9 cellular contexts compared by ENCODE assay signal in genomic region chr2:221555511-221555845, GRCh38. TPM values are rescaled to one million over a fixed set of nuclear protein-coding genes. Genes with fewer than 3 reads are reported as not detected.
DNase-seq lines count a peak whose midpoint lies in the region; ATAC-seq and TF ChIP-seq lines count a peak whose summit lies in the region.
"Had no signal": no experiment of that assay in that cellular context is flagged by ENCODE, and none has a peak within 500 bp of the region (broad histone marks: within the 10 kb centered on the region; RNA-seq: fewer than 3 reads in every experiment).

No MANE protein-coding gene starts in this region.

- peaks cover 6% of the 10 kb centered on the region; the same call in 1 of the 2 replicates for H3K9me3 ChIP-seq in DOHH2 (ENCODE audit: control insufficient read depth, insufficient read depth, low read length)
- no peaks in the 10 kb centered on the region for H3K9me3 ChIP-seq in vagina
- H3K9me3 ChIP-seq: left lung had no signal

- H4K20me1 ChIP-seq in DOHH2 (ENCODE audit: control insufficient read depth, insufficient read depth, low read depth, low read length), result no peaks in the 10 kb centered on the region

- H3K36me3 Mint-ChIP-seq in brain, result peaks cover 26% of the 10 kb centered on the region

- H3K4me3 ChIP-seq in DOHH2 (ENCODE audit: low read length), result peak overlapping the region; percentile 36
- no peak overlapping the region for H3K4me3 ChIP-seq in lower leg skin (ENCODE audit: low read depth, poor library complexity, severe bottlenecking)
- no peak overlapping the region for H3K4me3 ChIP-seq in vagina
- H3K4me3 ChIP-seq: left lung had no signal

- no peaks in the 10 kb centered on the region for H3K9me2 ChIP-seq in DOHH2 (replicated peaks; ENCODE audit: control insufficient read depth, low read length)

- TF ChIP-seq POLR2A in lower leg skin (IDR thresholded peaks at IDR 0.05) (no peak), vagina (IDR thresholded peaks at IDR 0.05) (no peak)

- peak overlapping the region; percentile 40 to 91 (median 84) for H3K27ac Mint-ChIP-seq in brain

- peaks cover 96% of the 10 kb centered on the region for H3K4me1 Mint-ChIP-seq in brain

- peaks cover 6% of the 10 kb centered on the region for H3K27me3 Mint-ChIP-seq in brain

- no peak for DNase-seq in lower leg skin (ENCODE audit: low spot score in 2 of 2)
- DNase-seq in T-helper 9 cell, result no peak
- DNase-seq in vagina (ENCODE audit: extremely low spot score in 2 of 2), result no peak
- no peak for DNase-seq in NOMO-1 treated with dmso at 0.1 percent for 144 hours (lab: John Stamatoyannopoulos, UW; ENCODE audit: unreplicated experiment)
- DNase-seq: left lung had no signal

- no peaks in the 10 kb centered on the region for H3F3A ChIP-seq in DOHH2 (ENCODE audit: control insufficient read depth, insufficient read depth)

- ATAC-seq in GM19397 (IDR thresholded peaks at IDR 0.05; ENCODE audit: unreplicated experiment) (peak; percentile 39), HG03064 (IDR thresholded peaks at IDR 0.05; ENCODE audit: low read depth, unreplicated experiment) (peak; percentile 42)
- ATAC-seq: left lung had no signal

- H3K79me2 ChIP-seq in DOHH2 (ENCODE audit: control insufficient read depth, low read length), result no peaks in the 10 kb centered on the region

- H3K27me3 ChIP-seq in DOHH2 (ENCODE audit: control insufficient read depth, low read length) (no peaks in the 10 kb centered on the region), vagina (no peaks in the 10 kb centered on the region)
- H3K27me3 ChIP-seq: left lung had no signal

- peak overlapping the region; percentile 59 to 82 (median 69) for H3K4me3 Mint-ChIP-seq in brain

- H3K4me1 ChIP-seq in DOHH2 (ENCODE audit: control insufficient read depth, low read length) (peaks cover 25% of the 10 kb centered on the region), vagina (peaks cover 11% of the 10 kb centered on the region)

- no peaks in the 10 kb centered on the region for H3K36me3 ChIP-seq in DOHH2 (ENCODE audit: control insufficient read depth, low read length)
- no peaks in the 10 kb centered on the region for H3K36me3 ChIP-seq in vagina
- H3K36me3 ChIP-seq: left lung had no signal

- peaks cover 0 to 3% (median 0%) of the 10 kb centered on the region in 5 experiments for H3K9me3 Mint-ChIP-seq in brain

- TF ChIP-seq CTCF in DOHH2 (IDR thresholded peaks at IDR 0.05; ENCODE audit: low read depth, low read length, poor library complexity, severe bottlenecking) (no peak), brain (conservative IDR thresholded peaks at IDR 0.05) (no peak), lower leg skin (IDR thresholded peaks at IDR 0.05) (no peak), vagina (IDR thresholded peaks at IDR 0.05) (no peak)

- H3K4me2 ChIP-seq in DOHH2 (ENCODE audit: low read length), result peak overlapping the region; percentile 52

- WGBS in lower leg skin, 2 donors, result 40 to 58% methylated on average over 2 of the region's 2 CpGs

- intact Hi-C loops in lower leg skin (cut with DNase I; ENCODE audit: low total_unique reads), result no loop called here
- intact Hi-C loops in vagina (cut with DNase I), result no loop called here

- H3K27ac ChIP-seq in DOHH2 (ENCODE audit: low read depth, low read length) (0 out of 2 replicates have a peak overlapping the region, but pooled peaks have one; percentile 11), vagina (no peak overlapping the region)
- H3K27ac ChIP-seq: left lung had no signal

RNA-seq across cellular contexts. Expression of gene EPHA4, which starts 16.6 kb away (rescaled TPM):
- 6.1 TPM for polyA plus RNA-seq in brain (ENCODE audit: insufficient read depth, low read depth, low replicate concordance)
- total RNA-seq in lower leg skin, result 10 to 100 TPM; 35.2 to 63.1 (median 53.7) TPM
- 24.1 TPM for total RNA-seq in vagina
